ENCODE assay signal across 14 cellular contexts in genomic region chr6:119205911-119206617, GRCh38.
DNase-seq lines count a peak whose midpoint lies in the region; ATAC-seq and TF ChIP-seq lines count a peak whose summit lies in the region.
"Had no signal": no experiment of that assay in that cellular context is flagged by ENCODE, and none has a peak within 500 bp of the region (broad histone marks: within the 10 kb centered on the region; RNA-seq: fewer than 3 reads in every experiment).

No MANE protein-coding gene starts in this region.

- H3K4me3 ChIP-seq in coronary artery = no peak overlapping the region
- H3K4me3 ChIP-seq: mucosa of descending colon had no signal

- no peaks in the 10 kb centered on the region for H3K36me3 Mint-ChIP-seq in Calu3 (ENCODE audit: insufficient read depth, unreplicated experiment)

- CTCF ChIA-PET in Calu3 (lab: Charles Lee) = no interaction called here

- intact Hi-C loops in Calu3 (cut with micrococcal nuclease; ENCODE audit: unreplicated experiment) = no loop called here

- DNase-seq in Calu3 = no peak
- no peak for DNase-seq in NCI-H1694 (lab: John Stamatoyannopoulos, UW)
- no peak for DNase-seq in NCI-H524 treated with DMSO at 0.1 percent for 48 hours (lab: John Stamatoyannopoulos, UW)
- DNase-seq in coronary artery (ENCODE audit: low spot score) = no peak
- no peak for DNase-seq in stimulated activated CD4-positive, alpha-beta T cell treated with anti-CD3 and anti-CD28 coated beads, Interleukin-15, amount 100 ng/mL, for 24 hours
- DNase-seq: activated T-cell treated with anti-CD3 and anti-CD28 coated beads, Interleukin-2, amount 50 U/mL, for 48 hours; dermis blood vessel endothelial cell; GDM1; hippocampal formation; mucosa of descending colon; NCI-H748 treated with DMSO at 0.1 percent for 48 hours had no signal

- H3K9me3 Mint-ChIP-seq in Calu3 (ENCODE audit: low read depth, unreplicated experiment) = no peaks in the 10 kb centered on the region

- H3K27me3 Mint-ChIP-seq in Calu3 (ENCODE audit: unreplicated experiment) = no peaks in the 10 kb centered on the region

- TF ChIP-seq CTCF in Calu3 (IDR thresholded peaks at IDR 0.05; ENCODE audit: unreplicated experiment) (no peak), coronary artery (IDR thresholded peaks at IDR 0.05) (no peak)

- no peak overlapping the region for H3K4me3 Mint-ChIP-seq in Calu3 (ENCODE audit: low read depth, unreplicated experiment)

- peak; percentile 74 for ATAC-seq in GM19324 (IDR thresholded peaks at IDR 0.05; ENCODE audit: low FRiP score, unreplicated experiment)
- peak; percentile 76 for ATAC-seq in HG02798 (IDR thresholded peaks at IDR 0.05; ENCODE audit: poor library complexity, unreplicated experiment)
- ATAC-seq in HG03565 (IDR thresholded peaks at IDR 0.05; ENCODE audit: unreplicated experiment) = peak; percentile 79
- ATAC-seq: mucosa of descending colon had no signal

- no TSS peak for BruUV-seq in Calu3 (replicated peaks; lab: Mats Ljungman, UMichigan)

- H3K27ac Mint-ChIP-seq in Calu3 (ENCODE audit: unreplicated experiment) = peak overlapping the region; percentile 40

- no peak overlapping the region for H3K27ac ChIP-seq in coronary artery

- H3K4me1 Mint-ChIP-seq in Calu3 (ENCODE audit: low read depth, unreplicated experiment) = peaks cover 16% of the 10 kb centered on the region
